In genomic region chr3:153162513-153163348, GRCh38 we compare ENCODE assay signal across 8 cellular contexts.
A peak's percentile ranks its signal among the peaks of the same experiment; 100 is the strongest.
DNase-seq lines count a peak whose midpoint lies in the region; ATAC-seq lines count a peak whose summit lies in the region.

No MANE protein-coding gene starts in this region.

- H3K27me3 ChIP-seq in HUES6 (ENCODE audit: control insufficient read depth, insufficient read depth, low read length) = no peaks in the 10 kb centered on the region

- peaks cover 25% of the 10 kb centered on the region for H3K4me1 ChIP-seq in HUES6 (ENCODE audit: control insufficient read depth, insufficient read depth, low read length)

- peak overlapping the region; percentile 92 for H3K9ac ChIP-seq in HUES6 (ENCODE audit: low read length)

- peaks cover under 1% of the 10 kb centered on the region; the same call in 1 of the 2 replicates for H3K36me3 ChIP-seq in HUES6 (ENCODE audit: control insufficient read depth, insufficient read depth, low read length)

- no peaks in the 10 kb centered on the region for H3K9me3 ChIP-seq in HUES6 (ENCODE audit: control insufficient read depth, insufficient read depth, low read depth, low read length)

- peak overlapping the region; percentile 90 for H3K4me3 ChIP-seq in HUES6 (ENCODE audit: low read depth, low read length)

- peak; percentile 3 for ATAC-seq in GM19467 (IDR thresholded peaks at IDR 0.05; ENCODE audit: unreplicated experiment)

- H3K27ac ChIP-seq in HUES6 (ENCODE audit: low read depth, low read length) = peak overlapping the region; percentile 78; the same call in 1 of the 2 replicates

- DNase-seq in CD1c-positive myeloid dendritic cell (ENCODE audit: extremely low spot score) = peak; percentile 67
- peak; percentile 11 for DNase-seq in activated CD4-positive, CD25-positive, alpha-beta regulatory T cell treated with anti-CD3 and anti-CD28 coated beads, Interleukin-2, amount 50 U/mL, for 16 hours (ENCODE audit: low read depth, low spot score)
- peak; percentile 39 for DNase-seq in central memory CD4-positive, alpha-beta T cell
- DNase-seq in left kidney (ENCODE audit: low read depth, low spot score) = peak; percentile 74
- DNase-seq in stimulated activated CD4-positive, alpha-beta T cell treated with anti-CD3 and anti-CD28 coated beads, Interleukin-2, amount 100 ng/mL, for 24 hours = peak; percentile 50 to 51
- DNase-seq in NCI-H1436 treated with DMSO at 0.1 percent for 48 hours (lab: John Stamatoyannopoulos, UW) = no peak
